8 cellular contexts compared by ENCODE assay signal in genomic region chr11:107898270-107898669, GRCh38. TPM values are rescaled to one million over a fixed set of nuclear protein-coding genes. Genes with fewer than 3 reads are reported as not detected.
DNase-seq lines count a peak whose midpoint lies in the region; ATAC-seq and TF ChIP-seq lines count a peak whose summit lies in the region.

No MANE protein-coding gene starts in this region.

- in situ Hi-C loops in brain microvascular endothelial cell (cut with HindIII; ENCODE audit: low pct_ligation_motif_present, low sequenced_read_pairs) = no loop called here

- H3K36me3 Mint-ChIP-seq in activated CD4-positive, alpha-beta memory T cell treated with anti-CD3 and anti-CD28 coated beads for 36 hours = no peaks in the 10 kb centered on the region

- H3K4me1 ChIP-seq in mucosa of descending colon (ENCODE audit: low read depth) = no peaks in the 10 kb centered on the region

- peak; percentile 2 for DNase-seq in NCI-H748 (lab: John Stamatoyannopoulos, UW; ENCODE audit: unreplicated experiment)
- DNase-seq in NCI-H748 treated with DMSO at 0.1 percent for 48 hours (lab: John Stamatoyannopoulos, UW) = no peak
- peak; percentile 45 for DNase-seq in NAMALWA (ENCODE audit: low spot score)
- peak; percentile 35 for DNase-seq in brain microvascular endothelial cell
- DNase-seq in mucosa of descending colon = no peak
- no peak for DNase-seq in NCI-H1436 (lab: John Stamatoyannopoulos, UW)
- DNase-seq in activated CD4-positive, alpha-beta memory T cell treated with anti-CD3 and anti-CD28 coated beads for 36 hours = no peak

- no peak overlapping the region for H3K4me3 Mint-ChIP-seq in activated CD4-positive, alpha-beta memory T cell treated with anti-CD3 and anti-CD28 coated beads for 36 hours

- no peaks in the 10 kb centered on the region for H3K4me1 Mint-ChIP-seq in activated CD4-positive, alpha-beta memory T cell treated with anti-CD3 and anti-CD28 coated beads for 36 hours (ENCODE audit: low read depth)

- H3K36me3 ChIP-seq in brain microvascular endothelial cell (replicated peaks) (no peaks in the 10 kb centered on the region), mucosa of descending colon (ENCODE audit: low read depth) (no peaks in the 10 kb centered on the region)

- no peak overlapping the region for H3K4me3 ChIP-seq in brain microvascular endothelial cell (ENCODE audit: low read depth, low read length)
- H3K4me3 ChIP-seq in mucosa of descending colon = no peak overlapping the region

- H3K9me3 Mint-ChIP-seq in activated CD4-positive, alpha-beta memory T cell treated with anti-CD3 and anti-CD28 coated beads for 36 hours = no peaks in the 10 kb centered on the region

- no peaks in the 10 kb centered on the region for H3K9me3 ChIP-seq in mucosa of descending colon

- H3K27me3 Mint-ChIP-seq in activated CD4-positive, alpha-beta memory T cell treated with anti-CD3 and anti-CD28 coated beads for 36 hours = peaks cover 3% of the 10 kb centered on the region

- CTCF ChIA-PET in activated CD4-positive, alpha-beta memory T cell treated with anti-CD3 and anti-CD28 coated beads for 36 hours (lab: Charles Lee) = interaction anchor here (0.6 to 2.3 kb wide), 7 partner anchors 19 to 348 kb away, joined by 3 to 8 read pairs (median 7); no protein-coding TSS in a partner anchor

- POLR2A ChIA-PET in activated CD4-positive, alpha-beta memory T cell treated with anti-CD3 and anti-CD28 coated beads for 36 hours (lab: Charles Lee) = no interaction called here

- intact Hi-C loops in mucosa of descending colon (cut with DNase I, micrococcal nuclease) = no loop called here
- intact Hi-C loops in activated CD4-positive, alpha-beta memory T cell treated with anti-CD3 and anti-CD28 coated beads for 36 hours (cut with micrococcal nuclease) = loop anchor here (1.0 kb wide), 3 partner anchors 99 to 322 kb away; no protein-coding TSS in a partner anchor

- H3K27ac ChIP-seq in brain microvascular endothelial cell = no peak overlapping the region

- TF ChIP-seq CTCF in brain microvascular endothelial cell (IDR thresholded peaks at IDR 0.05; ENCODE audit: low read depth, low read length, missing control alignments) (peak; percentile 70), mucosa of descending colon (IDR thresholded peaks at IDR 0.05) (no peak)

- H3K27me3 ChIP-seq in brain microvascular endothelial cell (replicated peaks) = no peaks in the 10 kb centered on the region

- no peak overlapping the region for H3K27ac Mint-ChIP-seq in activated CD4-positive, alpha-beta memory T cell treated with anti-CD3 and anti-CD28 coated beads for 36 hours

- ATAC-seq in GM21786 (IDR thresholded peaks at IDR 0.05; ENCODE audit: unreplicated experiment) (peak; percentile 72), mucosa of descending colon (peak; percentile 66)

RNA-seq across cellular contexts. Expression of gene RAB39A, which starts 30.0 kb away (rescaled TPM):
- 1 to 10 TPM; 1.4 to 1.8 (median 1.5) TPM for total RNA-seq in mucosa of descending colon
- total RNA-seq in activated CD4-positive, alpha-beta memory T cell treated with anti-CD3 and anti-CD28 coated beads for 36 hours = under 1 TPM; 0.29 to 0.71 TPM

RNA-seq across cellular contexts. Expression of gene SLC35F2, which starts 39.7 kb away (rescaled TPM):
- 10 to 100 TPM; 13.2 to 32.7 (median 31.6) TPM for total RNA-seq in mucosa of descending colon
- total RNA-seq in activated CD4-positive, alpha-beta memory T cell treated with anti-CD3 and anti-CD28 coated beads for 36 hours = 10 to 100 TPM; 22.8 to 24.5 TPM

Comparison
In these comparisons a context has a peak if more than half of its experiments do, and no peak if none do; other contexts are left out.
1. DNase-seq: peak in NCI-H748 (single experiment), NAMALWA (single experiment) and brain microvascular endothelial cell (single experiment); none in NCI-H748 treated with DMSO at 0.1 percent for 48 hours (single experiment), mucosa of descending colon (0 of 3), NCI-H1436 (single experiment) and activated CD4-positive, alpha-beta memory T cell treated with anti-CD3 and anti-CD28 coated beads for 36 hours (single experiment).